ENCODE assay signal across 27 cellular contexts in the genomic region with DNA sequence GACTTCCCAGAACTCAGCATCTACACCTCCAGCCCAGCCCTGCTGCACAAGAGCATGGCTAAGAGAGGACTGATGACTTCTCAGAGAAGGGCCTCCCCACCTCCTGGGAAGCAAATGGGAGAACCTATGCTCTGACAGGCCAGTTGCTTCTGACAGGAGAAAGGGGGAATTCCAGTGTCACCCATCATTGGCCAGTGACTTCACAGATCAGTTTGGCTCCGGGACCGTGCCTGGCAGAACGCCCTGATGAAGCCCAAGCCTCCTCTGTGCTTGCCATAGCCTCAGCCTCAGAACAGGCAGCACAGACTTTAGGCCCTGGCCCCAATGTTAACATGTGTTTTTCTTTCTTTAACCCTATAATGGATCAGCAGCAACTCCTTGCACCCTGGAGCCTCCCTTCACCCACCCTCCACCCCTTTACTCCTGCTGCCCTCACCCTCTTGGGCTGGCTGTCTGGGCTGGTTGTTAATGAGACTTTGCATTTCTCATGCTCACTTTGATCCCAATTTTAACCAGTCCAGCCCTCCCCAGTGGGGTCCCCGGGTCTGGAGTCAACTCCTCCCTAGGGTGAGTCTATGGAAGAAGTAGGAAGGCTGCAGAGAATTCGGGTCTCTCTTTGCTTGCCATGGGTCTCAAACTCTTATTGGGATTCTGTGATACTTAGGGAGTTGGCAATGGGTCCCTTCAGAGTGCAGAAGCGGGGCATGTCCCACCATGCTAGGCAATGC. TPM values are rescaled to one million over a fixed set of nuclear protein-coding genes. Genes with fewer than 3 reads are reported as not detected.
DNase-seq lines count a peak whose midpoint lies in the region; ATAC-seq lines count a peak whose summit lies in the region.
"Had no signal": no experiment of that assay in that cellular context is flagged by ENCODE, and none has a peak within 500 bp of the region (broad histone marks: within the 10 kb centered on the region; RNA-seq: fewer than 3 reads in every experiment).

No MANE protein-coding gene starts in this region.

- ATAC-seq in GM21390 (IDR thresholded peaks at IDR 0.05; ENCODE audit: unreplicated experiment): no peak
- ATAC-seq in HG03045 (IDR thresholded peaks at IDR 0.05; ENCODE audit: unreplicated experiment): no peak
- ATAC-seq in HG03439 (IDR thresholded peaks at IDR 0.05; ENCODE audit: unreplicated experiment): no peak
- ATAC-seq: activated CD8-positive, alpha-beta T cell treated with anti-CD3 and anti-CD28 coated beads for 36 hours; activated T-cell treated with anti-CD3 and anti-CD28 coated beads, Interleukin-2, amount 50 U/mL, for 4 hours; stimulated activated naive CD8-positive, alpha-beta T cell treated with anti-CD3 and anti-CD28 coated beads, Interleukin-15, Interleukin-2, amounts not matched to agents 100 U/mL and 50 U/mL, for 24 hours had no signal

- peak overlapping the region; percentile 44 for H3K27ac ChIP-seq in caudate nucleus (ENCODE audit: low read depth, low read length)
- H3K27ac ChIP-seq: tibial nerve had no signal

- DNase-seq in A172 (ENCODE audit: low spot score) (peak; percentile 75), HK-2 (ENCODE audit: unreplicated experiment) (peak; percentile 66), caudate nucleus (lab: John Stamatoyannopoulos, UW) (no peak), kidney tubule cell (ENCODE audit: low spot score) (peak; percentile 86), Ammon's horn (ENCODE audit: low spot score) (no peak)
- DNase-seq: activated CD4-positive, CD25-positive, alpha-beta regulatory T cell treated with anti-CD3 and anti-CD28 coated beads, Interleukin-2, amount 50 U/mL, for 72 hours; activated CD8-positive, alpha-beta T cell treated with anti-CD3 and anti-CD28 coated beads for 36 hours; activated naive CD4-positive, alpha-beta T cell treated with anti-CD3 and anti-CD28 coated beads for 36 hours; activated T-cell treated with anti-CD3 and anti-CD28 coated beads, Interleukin-2, amount 50 U/mL, for 4 hours; amniotic stem cell; C1 segment of cervical spinal cord; Calu3; foreskin melanocyte; GOT3; MV-4-11; NCI-H187; NCI-H526 treated with DMSO at 0.1 percent for 48 hours; nucleus accumbens; retina; stimulated activated CD4-positive, alpha-beta T cell treated with anti-CD3 and anti-CD28 coated beads, Interleukin-12 subunit alpha, Interleukin-12 subunit beta, amount 100 ng/mL, for 4 hours; stimulated activated CD4-positive, alpha-beta T cell treated with anti-CD3 and anti-CD28 coated beads, Interleukin-4, amount 100 ng/mL, for 4 hours; stimulated activated naive CD8-positive, alpha-beta T cell treated with anti-CD3 and anti-CD28 coated beads, Interleukin-15, Interleukin-2, amounts not matched to agents 100 U/mL and 50 U/mL, for 24 hours; SW 1271 had no signal

RNA-seq across cellular contexts. Expression of a gene that starts 42.7 kb away (rescaled TPM):
- total RNA-seq in A172 (2014; rRNA removed; shearing (Covaris generic)): 16.4 and 19.0 TPM in 2 replicates

RNA-seq across cellular contexts. Expression of a gene that starts 53.8 kb away (rescaled TPM):
- total RNA-seq in A172 (2014; rRNA removed; shearing (Covaris generic)): 83.8 and 88.5 TPM in 2 replicates

Comparison
In these comparisons a context has a peak if more than half of its experiments do, and no peak if none do; other contexts are left out.
1. DNase-seq: peak in A172 (single experiment), HK-2 (single experiment) and kidney tubule cell (single experiment); none in caudate nucleus (0 of 61) and Ammon's horn (single experiment).